In the genomic region with DNA sequence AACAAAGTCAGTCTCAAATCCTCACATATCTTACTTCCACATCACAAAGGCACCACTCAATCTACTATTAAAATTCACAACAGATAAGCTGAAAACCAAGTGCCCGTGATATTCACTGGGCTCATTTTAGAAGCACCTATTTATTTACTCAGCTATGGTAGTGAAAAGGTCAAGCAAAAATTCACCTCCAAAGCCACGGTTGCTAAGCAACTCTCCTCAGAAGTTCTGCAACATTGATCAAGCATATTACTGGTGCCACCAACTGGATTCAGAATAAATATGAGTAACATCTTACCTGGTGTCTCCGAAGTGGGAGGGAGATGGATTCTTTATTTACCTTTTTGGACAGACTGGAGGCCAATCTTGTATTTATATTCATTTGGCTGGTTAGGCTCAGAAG, we compare ENCODE assay signal across 12 cellular contexts.
A peak's percentile ranks its signal among the peaks of the same experiment; 100 is the strongest.
DNase-seq lines count a peak whose midpoint lies in the region; ATAC-seq, FAIRE-seq and TF ChIP-seq lines count a peak whose summit lies in the region.
"Had no signal": no experiment of that assay in that cellular context is flagged by ENCODE, and none has a peak within 500 bp of the region (broad histone marks: within the 10 kb centered on the region; RNA-seq: fewer than 3 reads in every experiment).

No MANE protein-coding gene starts in this region.

- peaks cover 0 to 2% of the 10 kb centered on the region in 2 donors for H3K27me3 Mint-ChIP-seq in natural killer cell treated with Interleukin-12 subunit alpha and Interleukin-12 subunit beta and Interleukin-15 and Interleukin-18, amount 100 ng/mL, for 72 hours

- intact Hi-C loops in kidney (cut with DNase I), result no loop called here

- no peak for TF ChIP-seq POLR2A in GM12891 (IDR thresholded peaks at IDR 0.05; ENCODE audit: low read depth, low read length)

- H3K36me3 ChIP-seq in kidney (ENCODE audit: control insufficient read depth in 1 of 2, insufficient read depth in 2 of 2, low read length in 2 of 2), result no peaks in the 10 kb centered on the region

- no peaks in the 10 kb centered on the region for H3K9me3 ChIP-seq in kidney (ENCODE audit: control insufficient read depth in 1 of 2, low read length in 2 of 2)

- no peaks in the 10 kb centered on the region for H3K36me3 Mint-ChIP-seq in natural killer cell treated with Interleukin-12 subunit alpha and Interleukin-12 subunit beta and Interleukin-15 and Interleukin-18, amount 100 ng/mL, for 72 hours

- no peak for TF ChIP-seq CTCF in kidney (IDR thresholded peaks at IDR 0.05; ENCODE audit: borderline replicate concordance, extremely low read depth, insufficient read depth)

- no peak overlapping the region for H3K4me3 Mint-ChIP-seq in natural killer cell treated with Interleukin-12 subunit alpha and Interleukin-12 subunit beta and Interleukin-15 and Interleukin-18, amount 100 ng/mL, for 72 hours

- no peaks in the 10 kb centered on the region for H3K4me1 ChIP-seq in kidney (ENCODE audit: control insufficient read depth in 1 of 2, insufficient read depth in 1 of 2, low read depth in 1 of 2, low read length in 2 of 2)
- H3K4me1 ChIP-seq: psoas muscle had no signal

- H3K4me3 ChIP-seq in kidney (ENCODE audit: low read length in 2 of 2), result no peak overlapping the region
- H3K4me3 ChIP-seq: mucosa of descending colon, psoas muscle had no signal

- no peak overlapping the region for H3K27ac ChIP-seq in kidney (ENCODE audit: low read depth in 2 of 2, low read length in 2 of 2)
- H3K27ac ChIP-seq: psoas muscle had no signal

- no peaks in the 10 kb centered on the region for H3K4me1 Mint-ChIP-seq in natural killer cell treated with Interleukin-12 subunit alpha and Interleukin-12 subunit beta and Interleukin-15 and Interleukin-18, amount 100 ng/mL, for 72 hours (ENCODE audit: low read depth in 2 of 2)

- peaks cover 3% of the 10 kb centered on the region for H3K9me3 Mint-ChIP-seq in natural killer cell treated with Interleukin-12 subunit alpha and Interleukin-12 subunit beta and Interleukin-15 and Interleukin-18, amount 100 ng/mL, for 72 hours

- FAIRE-seq in GM12891 (lab: Jason Lieb, UNC) (no peak), kidney (lab: Jason Lieb, UNC) (no peak)
- FAIRE-seq: colon had no signal

- DNase-seq in GM12891 (ENCODE audit: insufficient read length, low spot score) (no peak), NCI-H187 treated with DMSO at 0.1 percent for 48 hours (lab: John Stamatoyannopoulos, UW) (peak; percentile 76), kidney glomerular epithelial cell (lab: John Stamatoyannopoulos, UW) (peak; percentile 80), kidney (no peak)
- no peak for DNase-seq in activated T-cell treated with anti-CD3 and anti-CD28 coated beads, Interleukin-2, amount 50 U/mL, for 48 hours
- DNase-seq in natural killer cell treated with Interleukin-12 subunit alpha and Interleukin-12 subunit beta and Interleukin-15 and Interleukin-18, amount 100 ng/mL, for 72 hours (ENCODE audit: low spot score), result no peak
- DNase-seq: mucosa of descending colon, NCI-H2081 treated with DMSO at 0.1 percent for 48 hours, psoas muscle had no signal

- ATAC-seq in HG02759 (IDR thresholded peaks at IDR 0.05; ENCODE audit: unreplicated experiment), result peak; percentile 93
- no peak for ATAC-seq in GM18502 (IDR thresholded peaks at IDR 0.05; ENCODE audit: poor library complexity, unreplicated experiment)
- no peak for ATAC-seq in natural killer cell treated with Interleukin-12 subunit alpha and Interleukin-12 subunit beta and Interleukin-15 and Interleukin-18, amount 100 ng/mL, for 72 hours
- ATAC-seq: mucosa of descending colon, psoas muscle had no signal

- H3K27ac Mint-ChIP-seq in natural killer cell treated with Interleukin-12 subunit alpha and Interleukin-12 subunit beta and Interleukin-15 and Interleukin-18, amount 100 ng/mL, for 72 hours, result no peak overlapping the region

- H3K9ac ChIP-seq in kidney (ENCODE audit: low read length in 2 of 2), result no peak overlapping the region

TF ChIP-seq in GM12891, 5 proteins besides CTCF, POLR2A, EP300 and RAD21:
- TF ChIP-seq PAX5 (IDR thresholded peaks at IDR 0.05; ENCODE audit: insufficient read depth, low read length, severe bottlenecking) (peak; percentile 55), TAF1 (IDR thresholded peaks at IDR 0.05; ENCODE audit: low read depth, low read length) (no peak)

Comparison
In these comparisons a context has a peak if more than half of its experiments do, and no peak if none do; other contexts are left out.
1. DNase-seq: peak in NCI-H187 treated with DMSO at 0.1 percent for 48 hours (single experiment) and kidney glomerular epithelial cell (single experiment); none in GM12891 (single experiment), kidney (single experiment), activated T-cell treated with anti-CD3 and anti-CD28 coated beads, Interleukin-2, amount 50 U/mL, for 48 hours (0 of 2) and natural killer cell treated with Interleukin-12 subunit alpha and Interleukin-12 subunit beta and Interleukin-15 and Interleukin-18, amount 100 ng/mL, for 72 hours (single experiment).